ENCODE assay signal across 35 cellular contexts in the genomic region with DNA sequence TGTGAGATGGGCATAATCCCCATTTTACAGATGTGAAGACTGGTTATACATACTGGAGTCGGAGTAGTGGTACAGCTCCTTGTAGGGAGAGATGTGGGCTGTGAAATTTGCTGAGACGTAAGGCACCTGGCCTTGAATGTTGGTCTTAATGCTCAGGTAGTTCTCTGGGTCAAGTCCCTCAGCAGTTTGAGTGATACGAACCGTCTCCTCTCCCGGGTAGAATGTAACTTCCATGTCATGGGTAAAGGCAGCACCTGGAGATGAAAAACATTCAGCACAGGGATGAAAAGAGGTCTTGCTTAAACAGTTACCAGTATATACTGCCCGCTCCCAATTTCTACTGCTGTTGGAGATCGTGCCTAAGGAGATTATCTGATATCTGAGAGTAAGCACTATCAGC. TPM values are rescaled to one million over a fixed set of nuclear protein-coding genes. Genes with fewer than 3 reads are reported as not detected.
"Had no signal": no experiment of that assay in that cellular context is flagged by ENCODE, and none has a peak within 500 bp of the region (broad histone marks: within the 10 kb centered on the region; RNA-seq: fewer than 3 reads in every experiment).

No MANE protein-coding gene starts in this region.

- H3K27me3 ChIP-seq: MG63 had no signal

- H3K4me3 ChIP-seq: MG63 had no signal

- H3K36me3 ChIP-seq: MG63 had no signal

- DNase-seq: Karpas-422, Kasumi-1, MG63, MM.1S, MV-4-11, NCI-H1048, NCI-H1092, NCI-H1092 treated with DMSO at 0.1 percent for 48 hours, NCI-H1105, NCI-H1105 treated with DMSO at 0.1 percent for 48 hours, NCI-H1417, NCI-H1417 treated with DMSO at 0.1 percent for 48 hours, NCI-H1436, NCI-H1436 treated with DMSO at 0.1 percent for 48 hours, NCI-H146, NCI-H1694, NCI-H1694 treated with DMSO at 0.1 percent for 48 hours, NCI-H187, NCI-H187 treated with DMSO at 0.1 percent for 48 hours, NCI-H1930, NCI-H2029, NCI-H2029 treated with DMSO at 0.1 percent for 48 hours, NCI-H2081, NCI-H2081 treated with DMSO at 0.1 percent for 48 hours, NCI-H2107, NCI-H2171, NCI-H2171 treated with DMSO at 0.1 percent for 48 hours, NCI-H2227 treated with DMSO at 0.1 percent for 48 hours, NCI-H226, NCI-H345, NCI-H446, NCI-H446 treated with DMSO at 0.1 percent for 48 hours, NCI-H510A, NCI-H510A treated with DMSO at 0.1 percent for 48 hours had no signal

RNA-seq across cellular contexts. Expression of gene NID2, which starts 28.3 kb away (rescaled TPM):
- total RNA-seq: MCF 10A had no signal
